9 cellular contexts compared by ENCODE assay signal in the genomic region with DNA sequence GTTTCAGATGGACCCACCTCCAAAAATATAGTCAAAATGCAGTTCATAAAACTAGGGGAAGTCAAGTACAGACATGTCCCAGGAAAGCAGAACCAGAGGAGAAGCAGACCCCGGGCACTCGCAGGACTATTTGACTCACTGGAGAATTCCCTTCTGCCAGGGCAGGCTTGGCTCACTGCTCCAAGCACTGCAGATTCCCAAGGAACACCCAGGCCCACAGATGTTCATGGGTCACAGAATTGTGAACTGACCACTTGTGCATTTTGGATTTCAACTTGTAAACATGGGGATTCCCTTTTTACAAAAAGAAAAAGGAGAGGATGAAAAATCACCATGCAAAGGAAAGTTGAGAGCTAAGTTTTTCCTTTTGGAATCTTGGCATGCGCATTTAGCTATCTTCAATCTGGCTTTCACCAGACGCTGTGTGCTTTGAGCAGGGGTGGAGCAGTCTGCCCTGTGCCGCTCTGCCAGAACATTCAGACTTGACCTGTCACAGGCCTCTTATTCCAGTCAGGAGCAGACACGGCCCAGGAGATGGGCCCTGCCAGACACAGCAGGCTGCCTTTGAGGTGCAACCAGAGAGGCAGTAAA.
DNase-seq lines count a peak whose midpoint lies in the region; ATAC-seq and TF ChIP-seq lines count a peak whose summit lies in the region.
"Had no signal": no experiment of that assay in that cellular context is flagged by ENCODE, and none has a peak within 500 bp of the region (broad histone marks: within the 10 kb centered on the region; RNA-seq: fewer than 3 reads in every experiment).

No MANE protein-coding gene starts in this region.

- H3K27ac Mint-ChIP-seq in activated CD8-positive, alpha-beta memory T cell treated with anti-CD3 and anti-CD28 coated beads, Interleukin-2, amount 10 ng/mL, durations not matched to agents 7 days and 5 days = peak overlapping the region; percentile 31

- H3K27ac ChIP-seq in mammary epithelial cell (ENCODE audit: insufficient read depth, low read depth, low read length) (no peak overlapping the region), urinary bladder (ENCODE audit: low read depth) (peak overlapping the region; percentile 38)

- intact Hi-C loops in mammary epithelial cell (cut with micrococcal nuclease) = loop anchor here (5.0 kb wide), 3 partner anchors 237 to 503 kb away; a partner anchor contains a TSS

- H3K9me3 ChIP-seq in mammary epithelial cell (replicated peaks; ENCODE audit: insufficient read depth, low read length) = no peaks in the 10 kb centered on the region

- H3K4me2 ChIP-seq in mammary epithelial cell (ENCODE audit: insufficient read depth, low read depth, low read length) = peak overlapping the region; percentile 16

- in situ Hi-C loops in mammary epithelial cell (cut with MboI; ENCODE audit: low sequenced_read_pairs in 2 of 2) = loop anchor here (5.0 to 10.0 kb wide), 2 partner anchors 347 to 355 kb away; no protein-coding TSS in a partner anchor

- no peaks in the 10 kb centered on the region for H4K20me1 ChIP-seq in mammary epithelial cell (ENCODE audit: insufficient read depth, low read length)

- CTCF ChIA-PET in activated CD8-positive, alpha-beta memory T cell treated with anti-CD3 and anti-CD28 coated beads, Interleukin-2, amount 10 ng/mL, durations not matched to agents 7 days and 5 days (lab: Charles Lee) = interaction anchor here (0.8 to 1.8 kb wide), 9 partner anchors 14 to 353 kb away, joined by 3 to 12 read pairs (median 5); no protein-coding TSS in a partner anchor
- CTCF ChIA-PET in mammary epithelial cell (lab: Charles Lee; ENCODE audit: low non-redundant PET) = no interaction called here

- peaks cover 85% of the 10 kb centered on the region for H3K4me1 Mint-ChIP-seq in activated CD8-positive, alpha-beta memory T cell treated with anti-CD3 and anti-CD28 coated beads, Interleukin-2, amount 10 ng/mL, durations not matched to agents 7 days and 5 days

- no peak overlapping the region for H3K4me3 Mint-ChIP-seq in activated CD8-positive, alpha-beta memory T cell treated with anti-CD3 and anti-CD28 coated beads, Interleukin-2, amount 10 ng/mL, durations not matched to agents 7 days and 5 days

- no peaks in the 10 kb centered on the region for H3K27me3 ChIP-seq in mammary epithelial cell (ENCODE audit: insufficient read depth, low read length)

- H3K4me3 ChIP-seq in mammary epithelial cell (replicated peaks in 1 of 3; ENCODE audit: insufficient read depth in 1 of 3, low read depth in 2 of 3, low read length in 3 of 3) (no peak overlapping the region), urinary bladder (ENCODE audit: low read depth, low read length) (no peak overlapping the region)

- no peak for DNase-seq in activated CD8-positive, alpha-beta memory T cell treated with anti-CD3 and anti-CD28 coated beads, Interleukin-2, amount 10 ng/mL, durations not matched to agents 7 days and 5 days
- DNase-seq in activated CD8-positive, alpha-beta memory T cell treated with anti-CD3 and anti-CD28 coated beads, Interleukin-2, amount 50 U/mL, for 48 hours = no peak
- DNase-seq in mammary epithelial cell (peak; percentile 72), medulla oblongata (ENCODE audit: extremely low spot score) (peak; percentile 74), NCI-H1436 (lab: John Stamatoyannopoulos, UW) (no peak), H4 (ENCODE audit: low spot score) (no peak), dermis blood vessel endothelial cell (no peak)
- DNase-seq: SHP77 had no signal

- no peaks in the 10 kb centered on the region for H3K9me3 Mint-ChIP-seq in activated CD8-positive, alpha-beta memory T cell treated with anti-CD3 and anti-CD28 coated beads, Interleukin-2, amount 10 ng/mL, durations not matched to agents 7 days and 5 days (ENCODE audit: low read depth)

- peak overlapping the region; percentile 49 for H2AFZ ChIP-seq in mammary epithelial cell (ENCODE audit: low read depth, low read length)

- no peak overlapping the region for H3K9ac ChIP-seq in mammary epithelial cell (ENCODE audit: insufficient read depth, low read length)

- 8% methylated on average over 6 of the region's 6 CpGs for WGBS in mammary epithelial cell (ENCODE audit: low coverage, missing lambda C conversion rate)
- whole genome bisulfite sequencing in urinary bladder = 18% methylated on average over 6 of the region's 6 CpGs

- peaks cover 19% of the 10 kb centered on the region for H3K36me3 Mint-ChIP-seq in activated CD8-positive, alpha-beta memory T cell treated with anti-CD3 and anti-CD28 coated beads, Interleukin-2, amount 10 ng/mL, durations not matched to agents 7 days and 5 days

- H3K79me2 ChIP-seq in mammary epithelial cell (ENCODE audit: insufficient read depth, low read length) = no peaks in the 10 kb centered on the region

- no TSS peak for BruUV-seq in mammary epithelial cell (replicated peaks; lab: Mats Ljungman, UMichigan)

- no peak for ATAC-seq in activated CD8-positive, alpha-beta memory T cell treated with anti-CD3 and anti-CD28 coated beads, Interleukin-2, amount 10 ng/mL, durations not matched to agents 7 days and 5 days

- dilution Hi-C loops in mammary epithelial cell (cut with HindIII; ENCODE audit: low sequenced_read_pairs) = loop anchor here (5.0 kb wide), 1 partner anchor 52 kb away; no protein-coding TSS in a partner anchor

- H3K36me3 ChIP-seq in mammary epithelial cell (ENCODE audit: insufficient read depth, low read length) (no peaks in the 10 kb centered on the region), urinary bladder (ENCODE audit: insufficient read depth) (no peaks in the 10 kb centered on the region)

- H3K4me1 ChIP-seq in mammary epithelial cell (ENCODE audit: insufficient read depth, low read length) (peaks cover 19% of the 10 kb centered on the region), urinary bladder (ENCODE audit: insufficient read depth) (no peaks in the 10 kb centered on the region)

- no peak for TF ChIP-seq CTCF in mammary epithelial cell (conservative IDR thresholded peaks at IDR 0.05 in 1 of 2, IDR thresholded peaks at IDR 0.05 in 1 of 2; ENCODE audit: extremely low read depth in 1 of 2, insufficient read depth in 1 of 2, low read depth in 1 of 2, low read length in 2 of 2)

- H3K27me3 Mint-ChIP-seq in activated CD8-positive, alpha-beta memory T cell treated with anti-CD3 and anti-CD28 coated beads, Interleukin-2, amount 10 ng/mL, durations not matched to agents 7 days and 5 days = no peaks in the 10 kb centered on the region

Comparison
In these comparisons a context has a peak if more than half of its experiments do, and no peak if none do; other contexts are left out.
1. DNase-seq: peak in mammary epithelial cell (single experiment) and medulla oblongata (single experiment); none in activated CD8-positive, alpha-beta memory T cell treated with anti-CD3 and anti-CD28 coated beads, Interleukin-2, amount 10 ng/mL, durations not matched to agents 7 days and 5 days (single experiment), activated CD8-positive, alpha-beta memory T cell treated with anti-CD3 and anti-CD28 coated beads, Interleukin-2, amount 50 U/mL, for 48 hours (single experiment), NCI-H1436 (single experiment), H4 (single experiment) and dermis blood vessel endothelial cell (single experiment).